8 cellular contexts compared by ENCODE assay signal in the genomic region with DNA sequence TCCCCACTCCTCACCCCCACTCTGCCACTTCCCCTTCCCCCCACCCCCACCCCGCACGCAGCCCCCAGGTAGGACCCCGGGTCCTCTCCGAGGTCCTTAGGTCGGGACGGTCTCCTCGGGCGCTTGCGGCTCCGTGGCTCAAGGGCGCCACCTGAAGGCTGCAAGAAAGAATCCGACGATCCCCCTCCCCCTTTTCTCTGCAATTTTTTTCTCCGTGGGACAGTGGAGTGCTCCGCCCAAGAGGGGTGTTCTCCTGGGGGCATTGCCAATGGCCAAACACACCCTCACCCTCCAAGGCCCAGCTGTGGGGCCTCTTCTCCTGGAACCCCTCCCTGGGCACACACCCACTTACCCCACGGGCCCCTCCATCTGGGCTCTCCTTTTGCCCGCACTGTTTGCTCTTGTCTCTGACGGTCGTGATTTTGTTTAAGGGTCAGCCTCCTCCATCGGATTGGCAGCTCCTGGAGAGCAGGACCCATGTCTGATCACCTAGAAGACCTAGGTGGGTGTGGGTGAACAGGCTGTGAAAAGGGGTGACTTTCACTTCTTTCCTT. TPM values are rescaled to one million over a fixed set of nuclear protein-coding genes. Genes with fewer than 3 reads are reported as not detected.
DNase-seq lines count a peak whose midpoint lies in the region; ATAC-seq and TF ChIP-seq lines count a peak whose summit lies in the region.

No MANE protein-coding gene starts in this region.

- H2AFZ ChIP-seq in Karpas-422 (ENCODE audit: low read length), result no peak overlapping the region

- TF ChIP-seq CTCF in DOHH2 (IDR thresholded peaks at IDR 0.05; ENCODE audit: low read depth, low read length, poor library complexity, severe bottlenecking), result peak; percentile 66
- peak; percentile 33 to 53 (median 46) for TF ChIP-seq CTCF in body of pancreas (IDR thresholded peaks at IDR 0.05)
- TF ChIP-seq CTCF in kidney epithelial cell (IDR thresholded peaks at IDR 0.05; ENCODE audit: insufficient read depth, low read length, poor library complexity, severe bottlenecking), result peak; percentile 78

- H3K9me3 ChIP-seq in DOHH2 (ENCODE audit: control insufficient read depth, insufficient read depth, low read length), result no peaks in the 10 kb centered on the region
- no peaks in the 10 kb centered on the region for H3K9me3 ChIP-seq in Karpas-422 (ENCODE audit: low read length)
- H3K9me3 ChIP-seq in body of pancreas, result no peaks in the 10 kb centered on the region

- H3K27ac ChIP-seq in DOHH2 (ENCODE audit: low read depth, low read length) (no peak overlapping the region), Karpas-422 (ENCODE audit: low read length) (no peak overlapping the region), body of pancreas (no peak overlapping the region)

- intact Hi-C loops in body of pancreas (cut with DNase I), result no loop called here

- no peak for TF ChIP-seq POLR2A in body of pancreas (IDR thresholded peaks at IDR 0.05)

- H3K4me1 ChIP-seq in DOHH2 (ENCODE audit: control insufficient read depth, low read length), result no peaks in the 10 kb centered on the region
- no peaks in the 10 kb centered on the region for H3K4me1 ChIP-seq in Karpas-422 (ENCODE audit: low read length)
- peaks cover 13% of the 10 kb centered on the region for H3K4me1 ChIP-seq in body of pancreas

- no peak overlapping the region for H3K9ac ChIP-seq in Karpas-422 (ENCODE audit: low read length)

- H3K4me3 ChIP-seq in DOHH2 (ENCODE audit: low read length), result no peak overlapping the region
- H3K4me3 ChIP-seq in Karpas-422 (ENCODE audit: low read length), result no peak overlapping the region
- H3K4me3 ChIP-seq in body of pancreas, result peak overlapping the region in 1 of 2 donors; percentile 12
- H3K4me3 ChIP-seq in kidney epithelial cell (ENCODE audit: low read depth, low read length), result peak overlapping the region; percentile 29

- H3K9me2 ChIP-seq in DOHH2 (replicated peaks; ENCODE audit: control insufficient read depth, low read length) (no peaks in the 10 kb centered on the region), Karpas-422 (replicated peaks; ENCODE audit: insufficient read depth, low read length) (no peaks in the 10 kb centered on the region)

- no peak overlapping the region for H3K4me2 ChIP-seq in DOHH2 (ENCODE audit: low read length)
- no peak overlapping the region for H3K4me2 ChIP-seq in Karpas-422 (ENCODE audit: low read depth, low read length, poor library complexity, severe bottlenecking)

- H3K27me3 ChIP-seq in DOHH2 (ENCODE audit: control insufficient read depth, low read length) (peaks cover 15% of the 10 kb centered on the region), Karpas-422 (ENCODE audit: low read length) (no peaks in the 10 kb centered on the region), body of pancreas (no peaks in the 10 kb centered on the region), kidney epithelial cell (ENCODE audit: control insufficient read depth, insufficient read depth, low read length) (peaks cover 43% of the 10 kb centered on the region)

- DNase-seq in Karpas-422 (peak; percentile 82), body of pancreas (peak; percentile 40 to 50 (median 42)), kidney epithelial cell (ENCODE audit: low read depth) (no peak), cortex of kidney (lab: John Stamatoyannopoulos, UW) (no peak)
- DNase-seq in stimulated activated CD8-positive, alpha-beta memory T cell treated with anti-CD3 and anti-CD28 coated beads, Interleukin-15, amount 100 ng/mL, for 24 hours (ENCODE audit: low read depth), result peak; percentile 6

- H3K36me3 ChIP-seq in DOHH2 (ENCODE audit: control insufficient read depth, low read length) (no peaks in the 10 kb centered on the region), Karpas-422 (ENCODE audit: insufficient read depth, low read length) (no peaks in the 10 kb centered on the region), body of pancreas (replicated peaks in 1 of 2; ENCODE audit: insufficient read depth in 1 of 2, low read depth in 2 of 2) (no peaks in the 10 kb centered on the region), kidney epithelial cell (ENCODE audit: control insufficient read depth, insufficient read depth, low read length) (no peaks in the 10 kb centered on the region)

- WGBS in body of pancreas, 2 donors, result 9 to 19% methylated on average over 8 to 12 of the region's 20 CpGs

- H3K79me2 ChIP-seq in DOHH2 (ENCODE audit: control insufficient read depth, low read length) (no peaks in the 10 kb centered on the region), Karpas-422 (ENCODE audit: low read length) (no peaks in the 10 kb centered on the region)

- ATAC-seq in SK-N-SH treated with all-trans-retinoic acid at 6 μM for 48 hours, result peak; percentile 79
- peak; percentile 48 for ATAC-seq in body of pancreas
- no peak for ATAC-seq in GM19455 (IDR thresholded peaks at IDR 0.05; ENCODE audit: unreplicated experiment)

- H4K20me1 ChIP-seq in DOHH2 (ENCODE audit: control insufficient read depth, insufficient read depth, low read depth, low read length), result no peaks in the 10 kb centered on the region
- no peaks in the 10 kb centered on the region for H4K20me1 ChIP-seq in Karpas-422 (ENCODE audit: insufficient read depth, low read depth, low read length)

- H3F3A ChIP-seq in DOHH2 (ENCODE audit: control insufficient read depth, insufficient read depth), result no peaks in the 10 kb centered on the region

TF ChIP-seq in SK-N-SH treated with all-trans-retinoic acid at 6 μM for 48 hours, 23 proteins besides CTCF, POLR2A, EP300 and RAD21 (continues in another document):
- TF ChIP-seq, protein P1, sequence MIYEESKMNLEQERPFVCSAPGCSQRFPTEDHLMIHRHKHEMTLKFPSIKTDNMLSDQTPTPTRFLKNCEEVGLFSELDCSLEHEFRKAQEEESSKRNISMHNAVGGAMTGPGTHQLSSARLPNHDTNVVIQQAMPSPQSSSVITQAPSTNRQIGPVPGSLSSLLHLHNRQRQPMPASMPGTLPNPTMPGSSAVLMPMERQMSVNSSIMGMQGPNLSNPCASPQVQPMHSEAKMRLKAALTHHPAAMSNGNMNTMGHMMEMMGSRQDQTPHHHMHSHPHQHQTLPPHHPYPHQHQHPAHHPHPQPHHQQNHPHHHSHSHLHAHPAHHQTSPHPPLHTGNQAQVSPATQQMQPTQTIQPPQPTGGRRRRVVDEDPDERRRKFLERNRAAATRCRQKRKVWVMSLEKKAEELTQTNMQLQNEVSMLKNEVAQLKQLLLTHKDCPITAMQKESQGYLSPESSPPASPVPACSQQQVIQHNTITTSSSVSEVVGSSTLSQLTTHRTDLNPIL (CRISPR knock-in tag; IDR thresholded peaks at IDR 0.05; ENCODE audit: low read depth), result no peak
- TF ChIP-seq ZFP30 (CRISPR knock-in tag; IDR thresholded peaks at IDR 0.05) (no peak), ESRRG (CRISPR knock-in tag; IDR thresholded peaks at IDR 0.05) (no peak), ZNF565 (CRISPR knock-in tag; conservative IDR thresholded peaks at IDR 0.05; ENCODE audit: low read depth) (no peak)
- TF ChIP-seq, protein P2, sequence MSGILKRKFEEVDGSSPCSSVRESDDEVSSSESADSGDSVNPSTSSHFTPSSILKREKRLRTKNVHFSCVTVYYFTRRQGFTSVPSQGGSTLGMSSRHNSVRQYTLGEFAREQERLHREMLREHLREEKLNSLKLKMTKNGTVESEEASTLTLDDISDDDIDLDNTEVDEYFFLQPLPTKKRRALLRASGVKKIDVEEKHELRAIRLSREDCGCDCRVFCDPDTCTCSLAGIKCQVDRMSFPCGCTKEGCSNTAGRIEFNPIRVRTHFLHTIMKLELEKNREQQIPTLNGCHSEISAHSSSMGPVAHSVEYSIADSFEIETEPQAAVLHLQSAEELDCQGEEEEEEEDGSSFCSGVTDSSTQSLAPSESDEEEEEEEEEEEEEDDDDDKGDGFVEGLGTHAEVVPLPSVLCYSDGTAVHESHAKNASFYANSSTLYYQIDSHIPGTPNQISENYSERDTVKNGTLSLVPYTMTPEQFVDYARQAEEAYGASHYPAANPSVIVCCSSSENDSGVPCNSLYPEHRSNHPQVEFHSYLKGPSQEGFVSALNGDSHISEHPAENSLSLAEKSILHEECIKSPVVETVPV (CRISPR knock-in tag; IDR thresholded peaks at IDR 0.05), result no peak
- TF ChIP-seq, protein P3, sequence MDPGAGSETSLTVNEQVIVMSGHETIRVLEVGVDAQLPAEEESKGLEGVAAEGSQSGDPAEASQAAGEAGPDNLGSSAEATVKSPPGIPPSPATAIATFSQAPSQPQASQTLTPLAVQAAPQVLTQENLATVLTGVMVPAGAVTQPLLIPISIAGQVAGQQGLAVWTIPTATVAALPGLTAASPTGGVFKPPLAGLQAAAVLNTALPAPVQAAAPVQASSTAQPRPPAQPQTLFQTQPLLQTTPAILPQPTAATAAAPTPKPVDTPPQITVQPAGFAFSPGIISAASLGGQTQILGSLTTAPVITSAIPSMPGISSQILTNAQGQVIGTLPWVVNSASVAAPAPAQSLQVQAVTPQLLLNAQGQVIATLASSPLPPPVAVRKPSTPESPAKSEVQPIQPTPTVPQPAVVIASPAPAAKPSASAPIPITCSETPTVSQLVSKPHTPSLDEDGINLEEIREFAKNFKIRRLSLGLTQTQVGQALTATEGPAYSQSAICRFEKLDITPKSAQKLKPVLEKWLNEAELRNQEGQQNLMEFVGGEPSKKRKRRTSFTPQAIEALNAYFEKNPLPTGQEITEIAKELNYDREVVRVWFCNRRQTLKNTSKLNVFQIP (CRISPR knock-in tag; IDR thresholded peaks at IDR 0.05; ENCODE audit: borderline replicate concordance, low read depth), result no peak

RNA-seq across cellular contexts. Expression of a gene that starts 1.1 kb away (rescaled TPM):
- total RNA-seq in Karpas-422 (2014; rRNA removed; shearing (Covaris generic); ENCODE audit: low replicate concordance), result not detected in 2 replicates
- not detected for total RNA-seq in body of pancreas
- 0.27 and 4.5 TPM in 2 replicates for total RNA-seq in kidney epithelial cell

RNA-seq across cellular contexts. Expression of a gene that starts 17.4 kb away (rescaled TPM):
- total RNA-seq in Karpas-422 (2014; rRNA removed; shearing (Covaris generic); ENCODE audit: low replicate concordance), result not detected in 2 replicates
- total RNA-seq in body of pancreas (not detected), kidney epithelial cell (not detected in 2 replicates)

RNA-seq across cellular contexts. Expression of a gene that starts 40.0 kb away (rescaled TPM):
- not detected in 2 replicates for total RNA-seq in Karpas-422 (2014; rRNA removed; shearing (Covaris generic); ENCODE audit: low replicate concordance)
- not detected for total RNA-seq in body of pancreas
- total RNA-seq in kidney epithelial cell, result not detected in 2 replicates

Comparison
In these comparisons a context has a peak if more than half of its experiments do, and no peak if none do; other contexts are left out.
1. DNase-seq: peak in Karpas-422 (single experiment), body of pancreas (4 of 4) and stimulated activated CD8-positive, alpha-beta memory T cell treated with anti-CD3 and anti-CD28 coated beads, Interleukin-15, amount 100 ng/mL, for 24 hours (single experiment); none in kidney epithelial cell (single experiment) and cortex of kidney (single experiment).
2. Peak in every context shown above with its lines, with median percentiles within 50 percentile points of each other: CTCF ChIP-seq.